Comparison of ENCODE assay signal across 8 cellular contexts in the genomic region with DNA sequence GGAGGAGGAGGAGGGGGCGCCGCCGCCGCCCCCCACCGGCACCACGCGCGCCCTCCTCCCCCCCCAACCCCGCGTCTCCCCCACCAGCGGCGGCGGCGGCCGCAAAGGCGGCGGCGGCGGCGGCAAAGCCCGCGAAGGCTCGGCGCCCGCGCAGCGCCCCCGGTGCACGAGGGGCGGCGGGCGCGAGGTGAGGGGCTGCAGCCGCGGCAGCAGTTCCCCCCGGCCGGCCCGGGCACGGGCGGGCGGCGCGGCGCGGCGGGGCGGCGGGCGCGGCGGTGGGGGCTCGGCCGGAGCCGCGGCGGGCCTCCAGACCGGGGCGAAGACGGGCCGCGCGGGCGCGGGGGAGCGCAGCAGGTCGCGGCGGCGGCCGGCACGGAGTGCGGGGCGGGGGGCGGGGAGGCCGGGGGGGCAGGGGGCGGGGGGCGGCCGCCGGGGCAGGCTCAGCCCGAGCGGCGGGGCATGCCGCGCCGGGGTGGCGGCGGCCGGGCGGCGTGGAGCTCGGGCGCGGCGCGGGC. TPM values are rescaled to one million over a fixed set of nuclear protein-coding genes. Genes with fewer than 3 reads are reported as not detected.
A peak's percentile ranks its signal among the peaks of the same experiment; 100 is the strongest.
DNase-seq lines count a peak whose midpoint lies in the region; ATAC-seq, FAIRE-seq and TF ChIP-seq lines count a peak whose summit lies in the region.

No MANE protein-coding gene starts in this region.

- peaks cover 50% of the 10 kb centered on the region for H3K79me2 ChIP-seq in OCI-LY3 (ENCODE audit: low read length)

- H3K9me3 ChIP-seq in OCI-LY3 (ENCODE audit: insufficient read depth, low read length): no peaks in the 10 kb centered on the region
- H3K9me3 ChIP-seq in esophagus (ENCODE audit: control insufficient read depth in 2 of 2, insufficient read depth in 1 of 2, low read depth in 1 of 2, low read length in 1 of 2): peaks cover 0 to 2% of the 10 kb centered on the region in 2 donors

- peak overlapping the region; percentile 93 for H3K4me3 ChIP-seq in OCI-LY3 (ENCODE audit: low read length)
- H3K4me3 ChIP-seq in esophagus (ENCODE audit: low read depth in 1 of 2, low read length in 2 of 2): peak overlapping the region; percentile 83 to 97
- peak overlapping the region; percentile 94 for H3K4me3 ChIP-seq in retinal pigment epithelial cell (ENCODE audit: low read length)

- TF ChIP-seq POLR2A in GM18505 (IDR thresholded peaks at IDR 0.05; ENCODE audit: borderline replicate concordance, extremely low read depth, insufficient read depth, insufficient read length) (no peak), GM12891 (IDR thresholded peaks at IDR 0.05; ENCODE audit: low read depth, low read length) (no peak)

- no peak overlapping the region for H2AFZ ChIP-seq in OCI-LY3 (ENCODE audit: low read depth, low read length)

- peak; percentile 0 for ATAC-seq in GM18505 (IDR thresholded peaks at IDR 0.05; ENCODE audit: unreplicated experiment)
- ATAC-seq in GM21529 (IDR thresholded peaks at IDR 0.05; ENCODE audit: unreplicated experiment): no peak

- peak overlapping the region; percentile 80 for H3K4me2 ChIP-seq in OCI-LY3 (ENCODE audit: low read length)

- H3K4me1 ChIP-seq in OCI-LY3 (ENCODE audit: low read length) (peaks cover 70% of the 10 kb centered on the region), esophagus (ENCODE audit: control insufficient read depth in 2 of 2, insufficient read depth in 2 of 2, low read length in 1 of 2) (peaks cover 0 to 3% of the 10 kb centered on the region in 2 donors)

- H3K9ac ChIP-seq in OCI-LY3 (ENCODE audit: low read length): peak overlapping the region; percentile 96

- FAIRE-seq in GM12891 (lab: Jason Lieb, UNC): no peak

- no peaks in the 10 kb centered on the region for H3K27me3 ChIP-seq in OCI-LY3 (ENCODE audit: low read depth, low read length)
- H3K27me3 ChIP-seq in esophagus (ENCODE audit: control insufficient read depth in 1 of 2, insufficient read depth in 2 of 2, low read length in 2 of 2): no peaks in the 10 kb centered on the region

- DNase-seq in retinal pigment epithelial cell (ENCODE audit: low read depth) (no peak), GM12891 (ENCODE audit: insufficient read length, low spot score) (no peak), NCI-H146 treated with DMSO at 0.1 percent for 48 hours (lab: John Stamatoyannopoulos, UW; ENCODE audit: unreplicated experiment) (no peak), NCI-H2029 treated with DMSO at 0.1 percent for 48 hours (lab: John Stamatoyannopoulos, UW) (no peak)

- H3K36me3 ChIP-seq in OCI-LY3 (replicated peaks; ENCODE audit: low read depth, low read length) (peaks cover 34% of the 10 kb centered on the region), esophagus (ENCODE audit: control insufficient read depth in 2 of 2, insufficient read depth in 2 of 2, low read length in 1 of 2) (peaks cover 0 to 11% of the 10 kb centered on the region in 2 donors)

- WGBS in esophagus, 2 donors: 0 to 2% methylated on average over 11 to 84 of the region's 95 CpGs

- TF ChIP-seq CTCF in OCI-LY3 (IDR thresholded peaks at IDR 0.05; ENCODE audit: low read depth, low read length): no peak
- TF ChIP-seq CTCF in retinal pigment epithelial cell (conservative IDR thresholded peaks at IDR 0.05; ENCODE audit: low read depth, low read length): no peak

- peaks cover 34% of the 10 kb centered on the region for H4K20me1 ChIP-seq in OCI-LY3 (ENCODE audit: insufficient read depth, low read length)

- H3K27ac ChIP-seq in OCI-LY3 (ENCODE audit: low read length) (peak overlapping the region; percentile 91), esophagus (ENCODE audit: low read depth in 2 of 2, low read length in 1 of 2) (peak overlapping the region; percentile 100)

TF ChIP-seq in GM12891, 5 proteins besides CTCF, POLR2A, EP300 and RAD21:
- TF ChIP-seq POU2F2 (IDR thresholded peaks at IDR 0.05; ENCODE audit: low read depth, low read length) (no peak), TAF1 (IDR thresholded peaks at IDR 0.05; ENCODE audit: low read depth, low read length) (no peak), PAX5 (IDR thresholded peaks at IDR 0.05; ENCODE audit: insufficient read depth, low read length, severe bottlenecking) (no peak)

RNA-seq across cellular contexts. Expression of a gene that starts 0.4 kb away (rescaled TPM):
- polyA plus RNA-seq in esophagus: 10 to 100 TPM; 48.8 to 68.5 TPM
- polyA plus RNA-seq in GM12891 (2012; ENCODE audit: low read depth, missing spikeins): 99.5 TPM
